8 cellular contexts compared by ENCODE assay signal in the genomic region with DNA sequence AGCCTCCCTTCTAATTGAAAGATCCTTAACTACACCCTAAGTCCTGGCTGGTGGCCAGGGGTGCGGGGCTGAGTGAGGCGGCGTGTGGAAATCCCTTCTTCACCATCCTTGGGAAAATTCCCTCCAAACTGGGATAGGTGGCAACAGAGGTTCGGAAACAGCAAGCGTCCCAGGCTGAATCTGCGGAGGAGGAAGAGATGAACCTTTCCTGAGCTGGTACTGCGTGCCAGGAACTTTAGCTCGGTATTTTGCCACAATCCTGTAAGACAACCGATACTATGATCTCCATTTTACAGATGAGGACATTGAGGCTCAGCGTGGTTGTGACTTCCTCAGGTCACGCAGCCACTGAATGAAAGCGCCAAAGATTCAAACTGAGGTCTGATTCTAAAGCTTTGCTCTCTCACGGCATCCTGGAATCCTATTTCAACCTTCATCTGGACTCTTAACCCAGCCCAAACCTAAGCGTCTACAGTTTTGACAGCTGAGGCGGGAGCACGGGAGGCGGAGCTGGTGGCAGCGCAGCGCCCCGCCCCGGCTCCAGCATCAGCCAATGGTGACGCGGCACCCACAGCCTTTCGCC. TPM values are rescaled to one million over a fixed set of nuclear protein-coding genes. Genes with fewer than 3 reads are reported as not detected.
A peak's percentile ranks its signal among the peaks of the same experiment; 100 is the strongest.
DNase-seq lines count a peak whose midpoint lies in the region; ATAC-seq and TF ChIP-seq lines count a peak whose summit lies in the region.

No MANE protein-coding gene starts in this region.

- H3K4me3 ChIP-seq in RWPE2 (ENCODE audit: severe bottlenecking) (peak overlapping the region; percentile 25), fibroblast of mammary gland (ENCODE audit: control insufficient read depth, low read depth, low read length) (peak overlapping the region; percentile 64), psoas muscle (peak overlapping the region; percentile 64)

- peaks cover 12% of the 10 kb centered on the region for H3K36me3 Mint-ChIP-seq in activated naive CD4-positive, alpha-beta T cell treated with anti-CD3 and anti-CD28 coated beads, Interleukin-2, amount 50 U/mL, for 24 hours

- WGBS in psoas muscle, 3 donors, result 5 to 7% (median 5%) methylated on average over 24 of the region's 24 CpGs

- H3K4me1 ChIP-seq in RWPE2 (ENCODE audit: insufficient read depth, poor library complexity, severe bottlenecking) (peaks cover 21% of the 10 kb centered on the region), psoas muscle (peaks cover 19% of the 10 kb centered on the region)

- intact Hi-C loops in psoas muscle (cut with DNase I), result loop anchor here (5.0 to 10.0 kb wide), 3 partner anchors 66 to 377 kb away; a partner anchor contains a TSS

- H3K9me3 Mint-ChIP-seq in activated naive CD4-positive, alpha-beta T cell treated with anti-CD3 and anti-CD28 coated beads, Interleukin-2, amount 50 U/mL, for 24 hours, result no peaks in the 10 kb centered on the region

- no peaks in the 10 kb centered on the region for H3K27me3 Mint-ChIP-seq in activated naive CD4-positive, alpha-beta T cell treated with anti-CD3 and anti-CD28 coated beads, Interleukin-2, amount 50 U/mL, for 24 hours

- 0 out of 2 replicates have a peak, but pooled peaks cover 4% of the 10 kb centered on the region for H3K36me3 ChIP-seq in RWPE2 (ENCODE audit: low read depth)
- H3K36me3 ChIP-seq in psoas muscle (ENCODE audit: insufficient read depth in 1 of 2, low read depth in 1 of 2), result peaks cover 0 to 18% of the 10 kb centered on the region in 2 donors

- H3K27ac Mint-ChIP-seq in activated naive CD4-positive, alpha-beta T cell treated with anti-CD3 and anti-CD28 coated beads, Interleukin-2, amount 50 U/mL, for 24 hours, result peak overlapping the region; percentile 94

- peaks cover 57% of the 10 kb centered on the region for H3K4me1 Mint-ChIP-seq in activated naive CD4-positive, alpha-beta T cell treated with anti-CD3 and anti-CD28 coated beads, Interleukin-2, amount 50 U/mL, for 24 hours

- H3K27ac ChIP-seq in RWPE2 (ENCODE audit: poor library complexity, severe bottlenecking), result no peak overlapping the region
- peak overlapping the region; percentile 84 for H3K27ac ChIP-seq in psoas muscle

- H3K27me3 ChIP-seq in RWPE2 (ENCODE audit: insufficient read depth, poor library complexity, severe bottlenecking) (no peaks in the 10 kb centered on the region), psoas muscle (ENCODE audit: insufficient read depth in 3 of 3, low read length in 2 of 3) (no peaks in the 10 kb centered on the region)

- peak overlapping the region; percentile 87 for H3K4me3 Mint-ChIP-seq in activated naive CD4-positive, alpha-beta T cell treated with anti-CD3 and anti-CD28 coated beads, Interleukin-2, amount 50 U/mL, for 24 hours

- TF ChIP-seq CTCF in RWPE2 (IDR thresholded peaks at IDR 0.05; ENCODE audit: poor library complexity, severe bottlenecking) (peak; percentile 5), fibroblast of mammary gland (conservative IDR thresholded peaks at IDR 0.05; ENCODE audit: control insufficient read depth, insufficient read depth, low read depth, low read length) (no peak), psoas muscle (IDR thresholded peaks at IDR 0.05) (no peak)

- ATAC-seq in RWPE2 (ENCODE audit: low read depth) (no peak), psoas muscle (peak in 2 of 4 donors; percentile 1 to 2)

- no peak for DNase-seq in activated naive CD4-positive, alpha-beta T cell (lab: John Stamatoyannopoulos, UW)
- no peak for DNase-seq in RWPE2 (ENCODE audit: low spot score)
- DNase-seq in fibroblast of mammary gland (ENCODE audit: low read depth), result peak; percentile 49
- DNase-seq in psoas muscle, result peak in 1 of 2 donors; percentile 61
- DNase-seq in UCSD-AML1 (lab: John Stamatoyannopoulos, UW; ENCODE audit: unreplicated experiment), result no peak
- DNase-seq in effector CD8-positive, alpha-beta T cell (lab: John Stamatoyannopoulos, UW), result no peak
- no peak for DNase-seq in Ammon's horn (ENCODE audit: low spot score)

- H3K9me3 ChIP-seq in RWPE2 (ENCODE audit: severe bottlenecking) (no peaks in the 10 kb centered on the region), psoas muscle (no peaks in the 10 kb centered on the region)

RNA-seq across cellular contexts. Expression of a gene that starts 0.6 kb away (rescaled TPM):
- 100 to 1,000 TPM in 1 of 4 donors, 10 to 100 TPM in 3; 46.9 to 103 (median 61.9) TPM for total RNA-seq in psoas muscle
- polyA plus RNA-seq in psoas muscle, result 10 to 100 TPM; 20.1 to 64.1 (median 22.7) TPM

RNA-seq across cellular contexts. Expression of a gene that starts 47.9 kb away (rescaled TPM):
- total RNA-seq in psoas muscle, result under 1 TPM; 0.21 to 0.74 (median 0.42) TPM
- polyA plus RNA-seq in psoas muscle, result under 1 TPM; 0.07 to 0.25 (median 0.21) TPM
